ENCODE assay signal across 8 cellular contexts in genomic region chr1:183622884-183623785, GRCh38. TPM values are rescaled to one million over a fixed set of nuclear protein-coding genes. Genes with fewer than 3 reads are reported as not detected.
DNase-seq lines count a peak whose midpoint lies in the region; ATAC-seq and TF ChIP-seq lines count a peak whose summit lies in the region.

No MANE protein-coding gene starts in this region.

- peaks cover 0 to 5% of the 10 kb centered on the region in 2 experiments; a peak in 1 of 4 replicates for H3K4me1 ChIP-seq in HCT116 (ENCODE audit: control insufficient read depth in 1 of 2, insufficient read depth in 2 of 2, low read length in 2 of 2)

- TF ChIP-seq RAD21 in HCT116 (IDR thresholded peaks at IDR 0.05; ENCODE audit: low read depth): peak; percentile 90

- H3K27ac Mint-ChIP-seq in T-cell: peak overlapping the region; percentile 47 to 68
- H3K27ac Mint-ChIP-seq in MCF 10A (ENCODE audit: low read depth, unreplicated experiment): peak overlapping the region; percentile 65

- intact Hi-C loops in HCT116 (cut with micrococcal nuclease): loop anchor here (1.0 to 5.0 kb wide), 3 partner anchors 153 to 661 kb away; no protein-coding TSS in a partner anchor
- intact Hi-C loops in MCF 10A (cut with micrococcal nuclease): loop anchor here (1.0 to 5.0 kb wide), 10 partner anchors 14 to 661 kb away; no protein-coding TSS in a partner anchor

- H3K9me3 Mint-ChIP-seq in T-cell: no peaks in the 10 kb centered on the region
- no peaks in the 10 kb centered on the region for H3K9me3 Mint-ChIP-seq in MCF 10A (ENCODE audit: unreplicated experiment)

- H3K4me3 Mint-ChIP-seq in T-cell (no peak overlapping the region), MCF 10A (ENCODE audit: unreplicated experiment) (no peak overlapping the region)

- H3K27me3 ChIP-seq in HCT116 (ENCODE audit: insufficient read depth, low read length): no peaks in the 10 kb centered on the region

- H3K4me2 ChIP-seq in HCT116 (ENCODE audit: low read length): no peak overlapping the region

- H3K36me3 Mint-ChIP-seq in T-cell (peaks cover 13% of the 10 kb centered on the region), MCF 10A (ENCODE audit: insufficient read depth, unreplicated experiment) (peaks cover 55% of the 10 kb centered on the region)

- BruUV-seq in HCT116 (replicated peaks; lab: Mats Ljungman, UMichigan) (no TSS peak), MCF 10A (replicated peaks; lab: Mats Ljungman, UMichigan) (no TSS peak)

- no peaks in the 10 kb centered on the region for H3K27me3 Mint-ChIP-seq in T-cell
- no peaks in the 10 kb centered on the region for H3K27me3 Mint-ChIP-seq in MCF 10A (ENCODE audit: insufficient read depth, unreplicated experiment)

- RAD21 ChIA-PET in HCT116 (lab: Charles Lee; ENCODE audit: low non-redundant PET in 1 of 2, low total read pairs in 2 of 2, uncharacterized antibody in 2 of 2, unreplicated experiment in 2 of 2): no interaction called here

- no peak overlapping the region for H3K9ac ChIP-seq in HCT116 (ENCODE audit: low read length)

- H3K27ac ChIP-seq in HCT116 (ENCODE audit: low read depth, low read length): no peak overlapping the region

- H3K4me1 Mint-ChIP-seq in T-cell (peaks cover 7 to 27% (median 7%) of the 10 kb centered on the region in 3 donors), MCF 10A (ENCODE audit: insufficient read depth, unreplicated experiment) (peaks cover 35% of the 10 kb centered on the region)

- H2AFZ ChIP-seq in HCT116 (ENCODE audit: low read depth, low read length, poor library complexity, severe bottlenecking): no peak overlapping the region

- peaks cover 3 to 5% of the 10 kb centered on the region in 2 experiments; a peak in 2 of 4 replicates for H3K36me3 ChIP-seq in HCT116 (ENCODE audit: control insufficient read depth in 1 of 2, insufficient read depth in 2 of 2, low read length in 2 of 2)

- no peaks in the 10 kb centered on the region for H3K79me2 ChIP-seq in HCT116 (ENCODE audit: insufficient read depth, low read length)

- H3K9me3 ChIP-seq in HCT116 (ENCODE audit: control insufficient read depth in 1 of 2, insufficient read depth in 1 of 2, low read depth in 1 of 2, low read length in 2 of 2): no peaks in the 10 kb centered on the region

- peak; percentile 33 to 79 (median 71) for DNase-seq in NCI-H1417 (lab: John Stamatoyannopoulos, UW)
- DNase-seq in NCI-H1417 treated with DMSO at 0.1 percent for 48 hours (lab: John Stamatoyannopoulos, UW): no peak
- DNase-seq in HCT116 (ENCODE audit: low read depth, low spot score): peak; percentile 51
- peak; percentile 78 for DNase-seq in NB4 (ENCODE audit: low read depth)
- DNase-seq in T-cell: peak in 31 of 34 experiments; percentile 8 to 58 (median 33)
- peak; percentile 86 for DNase-seq in MCF 10A (ENCODE audit: unreplicated experiment)
- peak; percentile 80 for DNase-seq in islet precursor cell
- DNase-seq in stimulated activated CD4-positive, alpha-beta T cell treated with anti-CD3 and anti-CD28 coated beads, Interleukin-4, amount 100 ng/mL, for 1 hour: peak; percentile 22

- TF ChIP-seq POLR2A in HCT116 (IDR thresholded peaks at IDR 0.05; ENCODE audit: borderline replicate concordance, extremely low read depth, insufficient read depth, insufficient read length) (no peak), NB4 (IDR thresholded peaks at IDR 0.05; ENCODE audit: extremely low read depth, insufficient read length) (no peak)

- H3K9me2 ChIP-seq in HCT116 (ENCODE audit: insufficient read depth): no peaks in the 10 kb centered on the region

- CTCF ChIA-PET in HCT116 (lab: Charles Lee) (interaction anchor here (1.0 to 1.4 kb wide), 4 partner anchors 11 to 341 kb away, joined by 3 to 8 read pairs (median 4); no protein-coding TSS in a partner anchor), T-cell (lab: Charles Lee) (interaction anchor here in 1 of 2 donors (0.6 kb wide), 1 partner anchor 32 kb away, joined by 3 read pairs; no protein-coding TSS in a partner anchor), MCF 10A (lab: Yijun Ruan, JAX) (interaction anchor here (0.6 to 2.4 kb wide), 26 partner anchors 9 to 341 kb away, joined by 3 to 33 read pairs (median 4); no protein-coding TSS in a partner anchor)

- peak; percentile 99 for ATAC-seq in HCT116
- ATAC-seq in T-cell (replicated peaks in 1 of 4): peak; percentile 88 to 98 (median 93)

- TF ChIP-seq CTCF in HCT116 (IDR thresholded peaks at IDR 0.05 in 2 of 3, conservative IDR thresholded peaks at IDR 0.05 in 1 of 3; ENCODE audit: borderline replicate concordance in 1 of 3, insufficient read depth in 1 of 3, low read depth in 2 of 3, low read length in 2 of 3) (peak; percentile 60 to 76 (median 71); a peak in 5 of 6 replicates), NB4 (IDR thresholded peaks at IDR 0.05; ENCODE audit: low read depth, low read length) (peak; percentile 78), MCF 10A (IDR thresholded peaks at IDR 0.05; ENCODE audit: unreplicated experiment) (peak; percentile 97)

- no peak overlapping the region for H3K4me3 ChIP-seq in HCT116 (replicated peaks in 1 of 2; ENCODE audit: low read depth in 1 of 2, low read length in 2 of 2)
- no peak overlapping the region for H3K4me3 ChIP-seq in NB4 (ENCODE audit: low read depth, low read length)

- POLR2A ChIA-PET in HCT116 (lab: Charles Lee): no interaction called here
- POLR2A ChIA-PET in T-cell (lab: Charles Lee): no interaction called here
- POLR2A ChIA-PET in MCF 10A (lab: Yijun Ruan, JAX): interaction anchor here (0.5 to 6.8 kb wide), 9 partner anchors 10 to 154 kb away, joined by 3 to 67 read pairs (median 3); partner anchors contain the start of genes ARPC5 and SMG7

- H4K20me1 ChIP-seq in HCT116 (ENCODE audit: insufficient read depth): no peaks in the 10 kb centered on the region

TF ChIP-seq in HCT116, 20 proteins besides CTCF, POLR2A, EP300 and RAD21 (continues in another document):
- TF ChIP-seq FOSL1 (IDR thresholded peaks at IDR 0.05; ENCODE audit: low read depth) (no peak), SP1 (IDR thresholded peaks at IDR 0.05; ENCODE audit: low read depth) (no peak), CEBPB (IDR thresholded peaks at IDR 0.05; ENCODE audit: low read depth) (no peak), ZBTB33 (IDR thresholded peaks at IDR 0.05; ENCODE audit: extremely low read depth, insufficient replicate concordance, low read length) (no peak), ELF1 (IDR thresholded peaks at IDR 0.05; ENCODE audit: borderline replicate concordance, low read depth) (no peak), REST (IDR thresholded peaks at IDR 0.05; ENCODE audit: low read depth) (no peak), YY1 (IDR thresholded peaks at IDR 0.05; ENCODE audit: extremely low read depth, insufficient replicate concordance, low read depth, low read length) (no peak), ZNF274 (IDR thresholded peaks at IDR 0.05; ENCODE audit: low read depth, low read length) (no peak), EZH2 (IDR thresholded peaks at IDR 0.05) (no peak), EZH2phosphoT487 (IDR thresholded peaks at IDR 0.05; ENCODE audit: borderline replicate concordance) (no peak), ZFX (IDR thresholded peaks at IDR 0.05) (no peak)

RNA-seq across cellular contexts. Expression of gene ARPC5, which starts 12.4 kb away (rescaled TPM):
- total RNA-seq in HCT116 (2021; ENCODE audit: unreplicated experiment): 71.5 TPM
- polyA plus RNA-seq in HCT116 (2012): 45.0 and 48.1 TPM in 2 replicates
- total RNA-seq in T-cell: 100 to 1,000 TPM in 3 of 5 donors, 10 to 100 TPM in 2; 69.8 to 116 (median 106) TPM
- total RNA-seq in MCF 10A (2022): 195 and 240 TPM in 2 replicates

RNA-seq across cellular contexts. Expression of gene APOBEC4, which starts 30.0 kb away (rescaled TPM):
- total RNA-seq in HCT116 (2021; ENCODE audit: unreplicated experiment) (not detected), T-cell (not detected), MCF 10A (2022) (not detected in 2 replicates)
- not detected in 2 replicates for polyA plus RNA-seq in HCT116 (2012)

RNA-seq across cellular contexts. Expression of gene NCF2, which starts 32.9 kb away (rescaled TPM):
- total RNA-seq in HCT116 (2021; ENCODE audit: unreplicated experiment): 0.25 TPM
- polyA plus RNA-seq in HCT116 (2012): 0.08 and 0.09 TPM in 2 replicates
- 1 to 10 TPM; 2.9 to 8.7 (median 4.0) TPM for total RNA-seq in T-cell
- 4.9 and 8.7 TPM in 2 replicates for total RNA-seq in MCF 10A (2022)
